17 cellular contexts compared by ENCODE assay signal in genomic region chr12:132521726-132522292, GRCh38.
"Had no signal": no experiment of that assay in that cellular context is flagged by ENCODE, and none has a peak within 500 bp of the region (broad histone marks: within the 10 kb centered on the region; RNA-seq: fewer than 3 reads in every experiment).

No MANE protein-coding gene starts in this region.

- H3K4me3 ChIP-seq: heart left ventricle, lung, neural progenitor cell, pancreas, stomach, thoracic aorta, transverse colon had no signal

- H3K36me3 ChIP-seq: neural progenitor cell, pancreas, thoracic aorta, transverse colon had no signal

- DNase-seq: effector memory CD4-positive, alpha-beta T cell; heart left ventricle; hypothalamus; kidney glomerular epithelial cell; mesenchymal stem cell; midbrain; occipital lobe; pancreas; right cardiac atrium; stimulated activated CD4-positive, alpha-beta T cell treated with anti-CD3 and anti-CD28 coated beads, Interleukin-4, amount 100 ng/mL, for 1 hour; stimulated activated CD8-positive, alpha-beta memory T cell treated with anti-CD3 and anti-CD28 coated beads, Interleukin-4, amount 100 ng/mL, for 48 hours; stomach; transverse colon had no signal

- H3K27ac ChIP-seq: heart left ventricle, neural progenitor cell, pancreas, thoracic aorta, transverse colon had no signal

- ATAC-seq: esophagus mucosa, heart left ventricle, right cardiac atrium had no signal

- H3K9me3 ChIP-seq: pancreas, stomach, thoracic aorta, transverse colon had no signal

- H3K27me3 ChIP-seq: heart left ventricle, neural progenitor cell, pancreas, stomach, transverse colon had no signal
